ENCODE assay signal across 7 cellular contexts in genomic region chr10:74227697-74228424, GRCh38.
DNase-seq lines count a peak whose midpoint lies in the region; ATAC-seq, FAIRE-seq and TF ChIP-seq lines count a peak whose summit lies in the region.

No MANE protein-coding gene starts in this region.

- H3K9me3 Mint-ChIP-seq in Caco-2 (ENCODE audit: unreplicated experiment), result no peaks in the 10 kb centered on the region

- no TSS peak for BruUV-seq in Caco-2 (replicated peaks; lab: Mats Ljungman, UMichigan)

- no peak for TF ChIP-seq CTCF in Caco-2 (IDR thresholded peaks at IDR 0.05; ENCODE audit: insufficient read depth in 1 of 2, low read depth in 1 of 2, low read length in 1 of 2, severe bottlenecking in 1 of 2, unreplicated experiment in 1 of 2)

- no peak for FAIRE-seq in small intestine (lab: Jason Lieb, UNC)

- H3K4me3 Mint-ChIP-seq in Caco-2 (ENCODE audit: unreplicated experiment), result no peak overlapping the region

- H3K27ac Mint-ChIP-seq in Caco-2 (ENCODE audit: unreplicated experiment), result no peak overlapping the region

- H3K9me3 ChIP-seq in small intestine (ENCODE audit: control insufficient read depth, low read depth) (no peaks in the 10 kb centered on the region), Caco-2 (no peaks in the 10 kb centered on the region)

- POLR2A ChIA-PET in Caco-2 (lab: Charles Lee), result no interaction called here

- CTCF ChIA-PET in Caco-2 (lab: Charles Lee), result no interaction called here

- H3K36me3 Mint-ChIP-seq in Caco-2 (ENCODE audit: insufficient read depth, unreplicated experiment), result no peaks in the 10 kb centered on the region

- H3K27me3 ChIP-seq in small intestine (ENCODE audit: control insufficient read depth in 2 of 2, insufficient read depth in 2 of 2, low read length in 2 of 2) (no peaks in the 10 kb centered on the region), Caco-2 (replicated peaks; ENCODE audit: control insufficient read depth, insufficient read depth, low read length) (no peaks in the 10 kb centered on the region)

- intact Hi-C loops in Caco-2 (cut with micrococcal nuclease; ENCODE audit: unreplicated experiment), result no loop called here

- H3K36me3 ChIP-seq in small intestine (ENCODE audit: control insufficient read depth in 2 of 2, insufficient read depth in 2 of 2, low read length in 2 of 2) (no peaks in the 10 kb centered on the region), Caco-2 (ENCODE audit: control insufficient read depth, insufficient read depth, low read length) (no peaks in the 10 kb centered on the region)

- WGBS in small intestine, 3 donors, result 58 to 76% (median 72%) methylated on average over 3 of the region's 3 CpGs

- H3K4me1 ChIP-seq in small intestine (ENCODE audit: control insufficient read depth in 2 of 2, insufficient read depth in 1 of 2, low read depth in 1 of 2, low read length in 1 of 2) (no peaks in the 10 kb centered on the region), Caco-2 (no peaks in the 10 kb centered on the region)

- H3K27ac ChIP-seq in small intestine (ENCODE audit: low read depth in 1 of 2, low read length in 1 of 2), result peak overlapping the region in 1 of 2 donors; percentile 70

- ATAC-seq in esophagus mucosa (peak; percentile 33), GM19395 (IDR thresholded peaks at IDR 0.05; ENCODE audit: unreplicated experiment) (no peak)

- DNase-seq in HCEC 1CT (peak; percentile 79), SKM-1 treated with dmso at 0.1 percent for 144 hours (lab: John Stamatoyannopoulos, UW; ENCODE audit: unreplicated experiment) (peak; percentile 8), small intestine (peak; percentile 10), Caco-2 (no peak), COR-L47 (lab: John Stamatoyannopoulos, UW) (no peak)

- no peak overlapping the region for H3K4me3 ChIP-seq in small intestine (ENCODE audit: low read depth in 1 of 2, low read length in 2 of 2)
- no peak overlapping the region for H3K4me3 ChIP-seq in Caco-2 (ENCODE audit: low read depth, low read length)

- no peaks in the 10 kb centered on the region for H3K27me3 Mint-ChIP-seq in Caco-2 (ENCODE audit: insufficient read depth, unreplicated experiment)

- H3K4me1 Mint-ChIP-seq in Caco-2 (ENCODE audit: low read depth, unreplicated experiment), result no peaks in the 10 kb centered on the region

Comparison
In these comparisons a context has a peak if more than half of its experiments do, and no peak if none do; other contexts are left out.
1. DNase-seq: peak in HCEC 1CT (single experiment), SKM-1 treated with dmso at 0.1 percent for 144 hours (single experiment) and small intestine (single experiment); none in Caco-2 (0 of 2) and COR-L47 (single experiment).